18 cellular contexts compared by ENCODE assay signal in the genomic region with DNA sequence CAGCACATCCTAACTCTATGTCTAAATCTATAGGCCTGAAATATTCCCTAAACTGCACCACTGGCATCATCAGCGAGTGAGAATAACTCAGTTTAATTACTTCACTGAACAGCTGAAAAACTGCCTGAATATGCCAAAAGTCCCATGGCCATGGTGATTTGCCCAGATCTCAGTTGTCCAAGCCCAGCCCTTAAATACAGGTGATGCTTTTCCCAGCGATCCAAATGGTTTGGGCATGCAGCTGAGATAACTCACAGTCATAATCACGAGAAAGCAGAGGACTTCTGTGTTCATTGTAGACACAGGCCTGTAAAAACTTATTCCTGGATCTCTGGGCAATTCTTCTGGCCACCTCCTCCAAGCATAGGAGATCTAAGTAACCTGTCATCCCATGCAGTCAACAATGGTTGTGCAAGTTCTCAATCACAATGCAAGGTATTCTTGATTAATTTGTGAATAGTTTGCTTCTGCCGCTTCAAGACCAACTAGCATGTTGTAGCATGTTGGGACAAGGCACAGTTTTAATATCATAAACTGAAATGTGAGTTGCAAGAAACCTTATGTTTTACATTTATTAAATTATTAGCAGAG. TPM values are rescaled to one million over a fixed set of nuclear protein-coding genes. Genes with fewer than 3 reads are reported as not detected.
DNase-seq lines count a peak whose midpoint lies in the region; ATAC-seq and TF ChIP-seq lines count a peak whose summit lies in the region.
"Had no signal": no experiment of that assay in that cellular context is flagged by ENCODE, and none has a peak within 500 bp of the region (broad histone marks: within the 10 kb centered on the region; RNA-seq: fewer than 3 reads in every experiment).

No MANE protein-coding gene starts in this region.

- H3K4me1 ChIP-seq in A673 (ENCODE audit: insufficient read depth, low read length, poor library complexity, severe bottlenecking): peaks cover 50% of the 10 kb centered on the region
- H3K4me1 ChIP-seq in foreskin keratinocyte: peaks cover 4% of the 10 kb centered on the region
- H3K4me1 ChIP-seq in HAP-1: peaks cover 4% of the 10 kb centered on the region; the same call in 1 of the 2 replicates
- H3K4me1 ChIP-seq in CD8-positive, alpha-beta T cell (ENCODE audit: insufficient read depth, low read length): no peaks in the 10 kb centered on the region
- H3K4me1 ChIP-seq: A549 had no signal

- no peaks in the 10 kb centered on the region for H3K36me3 Mint-ChIP-seq in CD8-positive, alpha-beta T cell
- H3K36me3 Mint-ChIP-seq: CD4-positive, alpha-beta memory T cell had no signal

- BruUV-seq in A673 (replicated peaks; lab: Mats Ljungman, UMichigan): no TSS peak

- ATAC-seq in foreskin keratinocyte (peak; percentile 48), HG03025 (IDR thresholded peaks at IDR 0.05; ENCODE audit: low FRiP score, unreplicated experiment) (no peak)
- no peak for ATAC-seq in CD8-positive, alpha-beta T cell
- ATAC-seq: A549, HCT116 had no signal

- H3K9me3 Mint-ChIP-seq in CD8-positive, alpha-beta T cell: no peaks in the 10 kb centered on the region
- H3K9me3 Mint-ChIP-seq: CD4-positive, alpha-beta memory T cell had no signal

- TF ChIP-seq CTCF in A673 (conservative IDR thresholded peaks at IDR 0.05; ENCODE audit: low read depth, low read length): no peak
- no peak for TF ChIP-seq CTCF in RWPE1 (conservative IDR thresholded peaks at IDR 0.05; ENCODE audit: low read depth)
- no peak for TF ChIP-seq CTCF in epithelial cell of esophagus (IDR thresholded peaks at IDR 0.05; ENCODE audit: insufficient read depth, low read depth, low read length, missing control alignments)
- no peak for TF ChIP-seq CTCF in foreskin keratinocyte (conservative IDR thresholded peaks at IDR 0.05)
- TF ChIP-seq CTCF in CD8-positive, alpha-beta T cell (IDR thresholded peaks at IDR 0.05): no peak

- H3K4me1 Mint-ChIP-seq in CD8-positive, alpha-beta T cell (ENCODE audit: low read depth): peaks cover 3% of the 10 kb centered on the region

- no peak overlapping the region for H3K4me3 Mint-ChIP-seq in CD8-positive, alpha-beta T cell
- H3K4me3 Mint-ChIP-seq: CD4-positive, alpha-beta memory T cell had no signal

- DNase-seq in A673 (ENCODE audit: low spot score) (no peak), RWPE1 (ENCODE audit: low spot score) (peak; percentile 3), epithelial cell of esophagus (ENCODE audit: low read depth) (peak; percentile 88), foreskin keratinocyte (peak; percentile 86 to 89), HAP-1 (ENCODE audit: low spot score in 2 of 2) (no peak), RPMI8226 (no peak)
- no peak for DNase-seq in CD8-positive, alpha-beta T cell
- DNase-seq: 8988T; C1 segment of cervical spinal cord; Caco-2; CD4-positive, alpha-beta memory T cell; DMS153; DND-41; GM23248; H7 had no signal

- H3K36me3 ChIP-seq in A673 (ENCODE audit: insufficient read depth, low read length, poor library complexity, severe bottlenecking) (no peaks in the 10 kb centered on the region), HAP-1 (replicated peaks) (no peaks in the 10 kb centered on the region)
- H3K36me3 ChIP-seq in CD8-positive, alpha-beta T cell (ENCODE audit: insufficient read depth, low read length): no peaks in the 10 kb centered on the region

- in situ Hi-C loops in HAP-1 (cut with MboI; ENCODE audit: low sequenced_read_pairs): no loop called here

- intact Hi-C loops in A673 (cut with micrococcal nuclease; ENCODE audit: unreplicated experiment): no loop called here
- intact Hi-C loops in CD8-positive, alpha-beta T cell (cut with DNase I, micrococcal nuclease): no loop called here

- no peaks in the 10 kb centered on the region for H3K27me3 Mint-ChIP-seq in CD8-positive, alpha-beta T cell (ENCODE audit: low read depth)
- H3K27me3 Mint-ChIP-seq: CD4-positive, alpha-beta memory T cell had no signal

- no peak overlapping the region for H3K27ac Mint-ChIP-seq in CD8-positive, alpha-beta T cell
- H3K27ac Mint-ChIP-seq: CD4-positive, alpha-beta memory T cell had no signal

- H3K27ac ChIP-seq in A673 (ENCODE audit: low read depth, low read length, poor library complexity, severe bottlenecking) (peak overlapping the region; percentile 23), RWPE1 (no peak overlapping the region), foreskin keratinocyte (no peak overlapping the region)
- no peak overlapping the region for H3K27ac ChIP-seq in CD8-positive, alpha-beta T cell (ENCODE audit: low read depth, low read length)
- H3K27ac ChIP-seq: A549, GM23248 had no signal

- H3K4me3 ChIP-seq in A673 (ENCODE audit: low read depth, low read length, poor library complexity, severe bottlenecking) (no peak overlapping the region), epithelial cell of esophagus (ENCODE audit: low read length) (no peak overlapping the region), HAP-1 (no peak overlapping the region)
- no peak overlapping the region for H3K4me3 ChIP-seq in CD8-positive, alpha-beta T cell (ENCODE audit: low read depth, low read length)
- H3K4me3 ChIP-seq: A549, GM23248 had no signal

- POLR2A ChIA-PET in A673 (lab: Charles Lee; ENCODE audit: low non-redundant PET): interaction anchor here (0.6 kb wide), 1 partner anchor 168 kb away, joined by 3 read pairs; no protein-coding TSS in a partner anchor
- POLR2A ChIA-PET in RWPE1 (lab: Yijun Ruan, JAX; ENCODE audit: low non-redundant PET): no interaction called here
- POLR2A ChIA-PET in CD8-positive, alpha-beta T cell (lab: Charles Lee): no interaction called here

- CTCF ChIA-PET in A673 (lab: Charles Lee): no interaction called here
- CTCF ChIA-PET in RWPE1 (lab: Yijun Ruan, JAX): interaction anchor here (0.8 kb wide), 1 partner anchor 71 kb away, joined by 4 read pairs; no protein-coding TSS in a partner anchor
- CTCF ChIA-PET in CD8-positive, alpha-beta T cell (lab: Charles Lee): no interaction called here

- H3K9me3 ChIP-seq in A673 (ENCODE audit: low read depth, low read length, poor library complexity, severe bottlenecking) (no peaks in the 10 kb centered on the region), HAP-1 (no peaks in the 10 kb centered on the region)
- no peaks in the 10 kb centered on the region for H3K9me3 ChIP-seq in CD8-positive, alpha-beta T cell (ENCODE audit: low read length)
- H3K9me3 ChIP-seq: A549, Caco-2 had no signal

- no peaks in the 10 kb centered on the region for H3K27me3 ChIP-seq in A673 (replicated peaks; ENCODE audit: insufficient read depth, low read depth, low read length, poor library complexity)
- no peaks in the 10 kb centered on the region for H3K27me3 ChIP-seq in foreskin keratinocyte
- no peaks in the 10 kb centered on the region; the same call in 1 of the 2 replicates for H3K27me3 ChIP-seq in HAP-1 (ENCODE audit: low read depth)
- H3K27me3 ChIP-seq in CD8-positive, alpha-beta T cell (ENCODE audit: insufficient read depth, low read length): no peaks in the 10 kb centered on the region

RNA-seq across cellular contexts. Expression of gene DUSP6, which starts 40.5 kb away (rescaled TPM):
- total RNA-seq in A673 (2021) (207 and 226 TPM in 2 replicates), foreskin keratinocyte (163 and 174 TPM in 2 replicates)
- 46.0 and 62.1 TPM in 2 replicates for polyA plus RNA-seq in foreskin keratinocyte
- total RNA-seq in CD8-positive, alpha-beta T cell: 1 to 10 TPM; 3.0 to 3.9 TPM

Comparison
In these comparisons a context has a peak if more than half of its experiments do, and no peak if none do; other contexts are left out.
1. DNase-seq: peak in RWPE1 (single experiment), epithelial cell of esophagus (single experiment) and foreskin keratinocyte (2 of 2); none in A673 (single experiment), HAP-1 (0 of 2), RPMI8226 (single experiment) and CD8-positive, alpha-beta T cell (0 of 7).
2. RNA of gene DUSP6, which starts 40.5 kb away (total RNA-seq): 207 to 226 TPM in A673 and 163 to 174 TPM in foreskin keratinocyte; 3.0 to 3.9 TPM in CD8-positive, alpha-beta T cell; every median in the first group is over 10 times any median in the second.